23 cellular contexts compared by ENCODE assay signal in the genomic region with DNA sequence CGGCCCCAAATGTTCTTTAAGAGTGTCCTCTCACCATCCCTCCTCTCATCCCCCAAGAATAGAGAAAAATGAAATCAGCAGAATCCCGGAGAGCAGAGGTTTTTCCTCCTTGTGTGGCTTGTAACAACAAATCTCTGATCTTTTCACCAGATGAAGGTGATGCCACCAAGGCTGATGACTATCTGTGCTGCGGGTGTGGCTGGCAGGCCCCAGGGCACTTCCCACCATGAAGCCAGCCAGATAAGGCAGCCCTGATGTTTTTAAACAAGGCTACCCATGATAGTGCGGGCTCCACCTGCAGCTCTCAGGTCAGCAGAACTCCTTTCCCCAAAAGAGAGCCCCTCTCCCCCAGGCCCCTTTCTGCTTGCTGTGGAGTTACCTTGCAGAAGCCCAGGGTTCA.
"Had no signal": no experiment of that assay in that cellular context is flagged by ENCODE, and none has a peak within 500 bp of the region (broad histone marks: within the 10 kb centered on the region; RNA-seq: fewer than 3 reads in every experiment).

No MANE protein-coding gene starts in this region.

- H3K36me3 ChIP-seq: brain microvascular endothelial cell, left ventricle myocardium inferior, prostate gland, tibial artery, uterus had no signal

- H3K9me3 ChIP-seq: left ventricle myocardium inferior, mucosa of descending colon, prostate gland, tibial artery, uterus had no signal

- H3K27ac ChIP-seq: brain microvascular endothelial cell, left ventricle myocardium inferior, prostate gland, skin epidermis, tibial artery, uterus had no signal

- FAIRE-seq: kidney had no signal

- H3K27ac Mint-ChIP-seq: activated CD8-positive, alpha-beta T cell treated with anti-CD3 and anti-CD28 coated beads for 36 hours; activated naive CD8-positive, alpha-beta T cell treated with anti-CD3 and anti-CD28 coated beads for 36 hours; activated T-helper 17 cell treated with anti-CD3 and anti-CD28 coated beads, Interleukin-2, amount 50 U/mL, for 72 hours; memory B cell; natural killer cell had no signal

- H3K4me3 Mint-ChIP-seq: activated CD8-positive, alpha-beta T cell treated with anti-CD3 and anti-CD28 coated beads for 36 hours; activated naive CD8-positive, alpha-beta T cell treated with anti-CD3 and anti-CD28 coated beads for 36 hours; activated T-helper 17 cell treated with anti-CD3 and anti-CD28 coated beads, Interleukin-2, amount 50 U/mL, for 72 hours; memory B cell; natural killer cell had no signal

- DNase-seq: activated CD8-positive, alpha-beta T cell treated with anti-CD3 and anti-CD28 coated beads for 36 hours; activated naive CD8-positive, alpha-beta T cell treated with anti-CD3 and anti-CD28 coated beads for 36 hours; amygdala; brain microvascular endothelial cell; cortex of kidney; effector CD4-positive, alpha-beta T cell; foreskin fibroblast; hypothalamus; kidney; left ventricle myocardium inferior; mucosa of descending colon; natural killer cell; occipital lobe; right cardiac atrium; stimulated activated CD4-positive, alpha-beta T cell treated with anti-CD3 and anti-CD28 coated beads, Interleukin-15, amount 100 ng/mL, for 24 hours; stimulated activated CD4-positive, alpha-beta T cell treated with anti-CD3 and anti-CD28 coated beads, Interleukin-4, amount 100 ng/mL, for 1 hour; T1000; tibial artery; uterus had no signal

- H3K4me3 ChIP-seq: left ventricle myocardium inferior, mucosa of descending colon, prostate gland, skin epidermis, tibial artery, uterus had no signal

- H3K27me3 Mint-ChIP-seq: activated naive CD8-positive, alpha-beta T cell treated with anti-CD3 and anti-CD28 coated beads for 36 hours; activated T-helper 17 cell treated with anti-CD3 and anti-CD28 coated beads, Interleukin-2, amount 50 U/mL, for 72 hours had no signal

- H3K4me1 ChIP-seq: left ventricle myocardium inferior, prostate gland, tibial artery, uterus had no signal

- H3K36me3 Mint-ChIP-seq: activated naive CD8-positive, alpha-beta T cell treated with anti-CD3 and anti-CD28 coated beads for 36 hours; natural killer cell had no signal

- H3K27me3 ChIP-seq: brain microvascular endothelial cell, uterus had no signal

- H3K9me3 Mint-ChIP-seq: activated CD8-positive, alpha-beta T cell treated with anti-CD3 and anti-CD28 coated beads for 36 hours; activated naive CD8-positive, alpha-beta T cell treated with anti-CD3 and anti-CD28 coated beads for 36 hours; activated T-helper 17 cell treated with anti-CD3 and anti-CD28 coated beads, Interleukin-2, amount 50 U/mL, for 72 hours; natural killer cell had no signal
